Comparison of ENCODE assay signal across 9 cellular contexts in the genomic region with DNA sequence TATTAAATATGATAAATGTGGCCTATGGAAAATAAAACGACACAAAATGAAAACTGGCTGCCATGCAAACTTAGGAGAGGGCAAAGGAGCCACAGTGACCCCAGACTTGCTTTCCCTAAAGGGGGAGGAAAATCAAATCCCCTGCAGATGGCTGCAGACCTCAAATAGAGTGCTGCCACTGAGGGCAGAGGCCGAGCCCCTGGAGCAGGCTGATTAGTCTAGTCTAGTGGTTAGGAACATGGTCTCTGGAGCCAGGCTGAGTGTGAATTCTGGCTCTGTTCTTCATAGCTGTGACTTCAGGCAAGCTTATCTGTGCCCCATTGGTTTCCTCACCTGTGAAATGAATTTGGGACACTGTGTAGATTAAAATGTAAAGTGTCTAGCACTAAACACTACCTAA.
DNase-seq lines count a peak whose midpoint lies in the region; ATAC-seq and TF ChIP-seq lines count a peak whose summit lies in the region.
"Had no signal": no experiment of that assay in that cellular context is flagged by ENCODE, and none has a peak within 500 bp of the region (broad histone marks: within the 10 kb centered on the region; RNA-seq: fewer than 3 reads in every experiment).

No MANE protein-coding gene starts in this region.

- H3K27ac Mint-ChIP-seq in activated naive CD8-positive, alpha-beta T cell treated with anti-CD3 and anti-CD28 coated beads, Interleukin-2, amount 50 U/mL, for 24 hours, result peak overlapping the region; percentile 97
- H3K27ac Mint-ChIP-seq in nephron, result peak overlapping the region in 2 of 3 experiments; percentile 37 to 74

- H3K9me3 ChIP-seq in heart right ventricle (no peaks in the 10 kb centered on the region), upper lobe of left lung (no peaks in the 10 kb centered on the region), uterus (no peaks in the 10 kb centered on the region)

- intact Hi-C loops in heart right ventricle (cut with DNase I) (no loop called here), left cardiac atrium (cut with DNase I) (no loop called here), uterus (cut with DNase I; ENCODE audit: low total_unique reads) (no loop called here)

- no peaks in the 10 kb centered on the region for H3K27me3 ChIP-seq in heart right ventricle
- H3K27me3 ChIP-seq in upper lobe of left lung, result no peaks in the 10 kb centered on the region
- no peaks in the 10 kb centered on the region for H3K27me3 ChIP-seq in uterus

- no peak for TF ChIP-seq EP300 in upper lobe of left lung (IDR thresholded peaks at IDR 0.05)

- peak overlapping the region; percentile 12 to 93 (median 90) for H3K27ac ChIP-seq in heart right ventricle
- peak overlapping the region; percentile 87 to 94 (median 91) for H3K27ac ChIP-seq in upper lobe of left lung
- H3K27ac ChIP-seq in uterus, result peak overlapping the region in 1 of 2 donors; percentile 95

- DNase-seq in heart right ventricle (no peak), left cardiac atrium (no peak), upper lobe of left lung (no peak), C1 segment of cervical spinal cord (lab: John Stamatoyannopoulos, UW) (no peak), uterus (no peak), NCI-H1105 (lab: John Stamatoyannopoulos, UW) (no peak)
- DNase-seq in activated naive CD8-positive, alpha-beta T cell treated with anti-CD3 and anti-CD28 coated beads, Interleukin-2, amount 50 U/mL, for 24 hours, result no peak
- DNase-seq: NCI-H1930 had no signal

- peaks cover 2% of the 10 kb centered on the region for H3K27me3 Mint-ChIP-seq in activated naive CD8-positive, alpha-beta T cell treated with anti-CD3 and anti-CD28 coated beads, Interleukin-2, amount 50 U/mL, for 24 hours
- H3K27me3 Mint-ChIP-seq in nephron (ENCODE audit: low read depth), result peaks cover 4% of the 10 kb centered on the region

- TF ChIP-seq CTCF in heart right ventricle (IDR thresholded peaks at IDR 0.05), result no peak
- TF ChIP-seq CTCF in nephron (IDR thresholded peaks at IDR 0.05; ENCODE audit: unreplicated experiment in 3 of 3), result no peak
- no peak for TF ChIP-seq CTCF in upper lobe of left lung (IDR thresholded peaks at IDR 0.05)
- TF ChIP-seq CTCF in uterus (IDR thresholded peaks at IDR 0.05), result no peak

- H3K36me3 ChIP-seq in heart right ventricle, result no peaks in the 10 kb centered on the region
- H3K36me3 ChIP-seq in upper lobe of left lung, result no peaks in the 10 kb centered on the region
- no peaks in the 10 kb centered on the region for H3K36me3 ChIP-seq in uterus

- TF ChIP-seq POLR2A in upper lobe of left lung (IDR thresholded peaks at IDR 0.05), result no peak
- TF ChIP-seq POLR2A in uterus (IDR thresholded peaks at IDR 0.05), result no peak

- peaks cover 97% of the 10 kb centered on the region for H3K4me1 Mint-ChIP-seq in activated naive CD8-positive, alpha-beta T cell treated with anti-CD3 and anti-CD28 coated beads, Interleukin-2, amount 50 U/mL, for 24 hours
- peaks cover 61% of the 10 kb centered on the region for H3K4me1 Mint-ChIP-seq in nephron

- WGBS in heart right ventricle, 2 donors, result 52 to 65% methylated on average over 2 of the region's 2 CpGs
- 80 to 84% methylated on average over 2 of the region's 2 CpGs for WGBS in upper lobe of left lung, 2 donors

- H3K4me1 ChIP-seq in heart right ventricle, result peaks cover 0 to 100% (median 90%) of the 10 kb centered on the region in 9 donors
- peaks cover 67 to 89% (median 76%) of the 10 kb centered on the region in 4 donors for H3K4me1 ChIP-seq in upper lobe of left lung
- peaks cover 18 to 37% of the 10 kb centered on the region in 2 donors for H3K4me1 ChIP-seq in uterus

- H3K9me3 Mint-ChIP-seq in activated naive CD8-positive, alpha-beta T cell treated with anti-CD3 and anti-CD28 coated beads, Interleukin-2, amount 50 U/mL, for 24 hours, result no peaks in the 10 kb centered on the region
- H3K9me3 Mint-ChIP-seq in nephron, result no peaks in the 10 kb centered on the region

- no peak overlapping the region for H3K4me3 ChIP-seq in heart right ventricle
- no peak overlapping the region for H3K4me3 ChIP-seq in upper lobe of left lung
- no peak overlapping the region for H3K4me3 ChIP-seq in uterus

- no peak for ATAC-seq in heart right ventricle
- no peak for ATAC-seq in left cardiac atrium
- no peak for ATAC-seq in activated naive CD8-positive, alpha-beta T cell treated with anti-CD3 and anti-CD28 coated beads, Interleukin-2, amount 50 U/mL, for 24 hours
- no peak for ATAC-seq in upper lobe of left lung (ENCODE audit: low FRiP score in 2 of 2)

- H3K4me3 Mint-ChIP-seq in activated naive CD8-positive, alpha-beta T cell treated with anti-CD3 and anti-CD28 coated beads, Interleukin-2, amount 50 U/mL, for 24 hours, result peak overlapping the region; percentile 79
- H3K4me3 Mint-ChIP-seq in nephron, result no peak overlapping the region

- peaks cover 26% of the 10 kb centered on the region for H3K36me3 Mint-ChIP-seq in activated naive CD8-positive, alpha-beta T cell treated with anti-CD3 and anti-CD28 coated beads, Interleukin-2, amount 50 U/mL, for 24 hours (ENCODE audit: low read depth)
- no peaks in the 10 kb centered on the region for H3K36me3 Mint-ChIP-seq in nephron (ENCODE audit: low read depth)
